ENCODE assay signal across 11 cellular contexts in the genomic region with DNA sequence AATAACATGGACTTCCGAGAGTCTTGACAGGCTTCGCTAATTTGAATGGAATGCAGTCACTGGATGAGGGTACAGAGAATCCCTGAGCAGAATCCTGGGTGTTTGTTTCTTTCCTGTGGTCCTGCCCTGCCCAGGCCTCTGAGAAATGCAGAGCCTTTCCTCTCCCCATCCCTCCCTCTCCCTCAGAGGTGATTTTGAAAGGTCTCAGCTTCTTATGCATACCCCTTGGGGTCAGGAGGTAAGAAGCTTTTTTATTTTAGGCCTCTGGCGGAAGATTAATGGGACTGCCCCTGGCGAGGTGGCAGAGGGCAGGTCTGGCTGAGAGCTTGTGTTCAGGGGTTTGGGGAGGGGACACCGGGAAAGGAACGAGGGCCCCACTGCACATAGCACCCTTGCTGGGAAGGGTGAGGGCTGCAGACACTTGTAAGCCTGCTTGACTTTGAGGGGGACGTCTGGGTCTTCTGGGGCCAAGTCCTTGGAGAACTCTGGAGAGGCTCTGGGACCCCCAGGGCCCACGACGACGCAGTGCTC.
DNase-seq lines count a peak whose midpoint lies in the region; ATAC-seq and TF ChIP-seq lines count a peak whose summit lies in the region.
"Had no signal": no experiment of that assay in that cellular context is flagged by ENCODE, and none has a peak within 500 bp of the region (broad histone marks: within the 10 kb centered on the region; RNA-seq: fewer than 3 reads in every experiment).

No MANE protein-coding gene starts in this region.

- peaks cover 0 to 10% of the 10 kb centered on the region in 2 experiments; a peak in 2 of 4 replicates for H3K79me1 ChIP-seq in IMR-90 (ENCODE audit: low read depth in 1 of 2, low read length in 2 of 2)
- H3K79me1 ChIP-seq in mesenchymal stem cell (replicated peaks; ENCODE audit: low read length, poor library complexity, severe bottlenecking): no peaks in the 10 kb centered on the region

- H3K9ac ChIP-seq in IMR-90 (ENCODE audit: low read depth, low read length): peak overlapping the region; percentile 86
- peak overlapping the region; percentile 71 for H3K9ac ChIP-seq in mesenchymal stem cell (ENCODE audit: low read length)

- H3K27me3 ChIP-seq in IMR-90 (ENCODE audit: control insufficient read depth, insufficient read depth, low read length): no peaks in the 10 kb centered on the region
- no peaks in the 10 kb centered on the region for H3K27me3 ChIP-seq in mesenchymal stem cell (ENCODE audit: control insufficient read depth in 1 of 2, insufficient read depth in 1 of 2, low read length in 2 of 2)
- H3K27me3 ChIP-seq in testis: no peaks in the 10 kb centered on the region

- H3K9me1 ChIP-seq in IMR-90 (ENCODE audit: insufficient read depth, low read length): peaks cover 31% of the 10 kb centered on the region

- no peak; the same call in 1 of the 2 replicates for TF ChIP-seq POLR2A in IMR-90 (IDR thresholded peaks at IDR 0.05; ENCODE audit: low read depth, low read length)
- TF ChIP-seq POLR2A in testis (IDR thresholded peaks at IDR 0.05): no peak

- H3K14ac ChIP-seq in IMR-90 (replicated peaks; ENCODE audit: low read depth, low read length): peak overlapping the region; percentile 99
- peak overlapping the region in 1 of 2 experiments; percentile 26 for H3K14ac ChIP-seq in mesenchymal stem cell (ENCODE audit: low read length in 2 of 2)

- H4K91ac ChIP-seq in IMR-90 (ENCODE audit: insufficient read depth, low read depth, low read length) (peak overlapping the region; percentile 98), mesenchymal stem cell (ENCODE audit: low read length) (peak overlapping the region; percentile 94)

- intact Hi-C loops in IMR-90 (cut with micrococcal nuclease) (loop anchor here (5.0 kb wide), 2 partner anchors 104 to 174 kb away; partner anchors contain the start of gene ERRFI1), testis (cut with DNase I; ENCODE audit: low total_unique reads) (no loop called here)

- BruUV-seq in IMR-90 (replicated peaks; lab: Mats Ljungman, UMichigan): no TSS peak

- TF ChIP-seq RAD21 in IMR-90 (IDR thresholded peaks at IDR 0.05; ENCODE audit: low read length): no peak

- peak overlapping the region; percentile 93; the same call in 2 of the 3 replicates for H2BK15ac ChIP-seq in IMR-90 (ENCODE audit: low read depth, low read length)
- H2BK15ac ChIP-seq in mesenchymal stem cell (ENCODE audit: low read depth, poor library complexity, severe bottlenecking): peak overlapping the region; percentile 85

- no peaks in the 10 kb centered on the region for H3K9me3 Mint-ChIP-seq in activated naive CD8-positive, alpha-beta T cell treated with anti-CD3 and anti-CD28 coated beads, Interleukin-2, amount 50 U/mL, for 24 hours
- H3K9me3 Mint-ChIP-seq: activated naive CD8-positive, alpha-beta T cell treated with anti-CD3 and anti-CD28 coated beads for 36 hours; stimulated activated naive CD8-positive, alpha-beta T cell treated with anti-CD3 and anti-CD28 coated beads, Interleukin-15, Interleukin-2, amounts not matched to agents 100 ng/mL and 50 ng/mL, for 24 hours had no signal

- H3K4me1 ChIP-seq in IMR-90 (ENCODE audit: control insufficient read depth, insufficient read depth, low read length): peaks cover 41% of the 10 kb centered on the region
- peaks cover 19% of the 10 kb centered on the region for H3K4me1 ChIP-seq in mesenchymal stem cell (ENCODE audit: control insufficient read depth, insufficient read depth, low read depth, low read length)
- peaks cover 15% of the 10 kb centered on the region for H3K4me1 ChIP-seq in testis

- H3K9me3 ChIP-seq in IMR-90 (ENCODE audit: control insufficient read depth, insufficient read depth, low read length) (no peaks in the 10 kb centered on the region), mesenchymal stem cell (ENCODE audit: control insufficient read depth, low read length) (no peaks in the 10 kb centered on the region), testis (no peaks in the 10 kb centered on the region)

- H3K4me2 ChIP-seq in IMR-90 (ENCODE audit: low read depth, low read length) (peak overlapping the region; percentile 57), mesenchymal stem cell (ENCODE audit: low read length, poor library complexity, severe bottlenecking) (no peak overlapping the region)

- peak overlapping the region; percentile 98 for H2BK20ac ChIP-seq in IMR-90 (ENCODE audit: low read depth, low read length)

- peak overlapping the region; percentile 97 for H3K27ac ChIP-seq in IMR-90 (ENCODE audit: insufficient read depth, low read length)
- peak overlapping the region; percentile 97 to 98 for H3K27ac ChIP-seq in coronary artery
- H3K27ac ChIP-seq in mesenchymal stem cell (ENCODE audit: low read length, poor library complexity, severe bottlenecking): no peak overlapping the region
- H3K27ac ChIP-seq in testis: peak overlapping the region; percentile 60 to 81

- DNase-seq in IMR-90 (peak; percentile 23), coronary artery (ENCODE audit: low spot score) (no peak), mesenchymal stem cell (no peak), testis (no peak), NCI-H146 treated with DMSO at 0.1 percent for 48 hours (lab: John Stamatoyannopoulos, UW; ENCODE audit: unreplicated experiment) (no peak), DMS153 (lab: John Stamatoyannopoulos, UW) (no peak)
- DNase-seq in activated naive CD8-positive, alpha-beta T cell treated with anti-CD3 and anti-CD28 coated beads, Interleukin-2, amount 50 U/mL, for 24 hours: no peak
- DNase-seq: activated naive CD8-positive, alpha-beta T cell treated with anti-CD3 and anti-CD28 coated beads for 36 hours had no signal

- POLR2A ChIA-PET in IMR-90 (lab: Charles Lee; ENCODE audit: unreplicated experiment): interaction anchor here (0.6 kb wide), 1 partner anchor 184 kb away, joined by 5 read pairs; no protein-coding TSS in a partner anchor

- no peak overlapping the region for H3K4me3 Mint-ChIP-seq in activated naive CD8-positive, alpha-beta T cell treated with anti-CD3 and anti-CD28 coated beads, Interleukin-2, amount 50 U/mL, for 24 hours
- H3K4me3 Mint-ChIP-seq: activated naive CD8-positive, alpha-beta T cell treated with anti-CD3 and anti-CD28 coated beads for 36 hours; stimulated activated naive CD8-positive, alpha-beta T cell treated with anti-CD3 and anti-CD28 coated beads, Interleukin-15, Interleukin-2, amounts not matched to agents 100 ng/mL and 50 ng/mL, for 24 hours had no signal

- peak overlapping the region; percentile 94 for H4K5ac ChIP-seq in IMR-90 (ENCODE audit: low read depth, low read length)

- H2BK120ac ChIP-seq in IMR-90 (ENCODE audit: low read depth, low read length) (peak overlapping the region; percentile 99), mesenchymal stem cell (ENCODE audit: low read depth, low read length) (peak overlapping the region; percentile 50)

- H2BK5ac ChIP-seq in IMR-90 (ENCODE audit: low read depth, low read length, poor library complexity, severe bottlenecking): peak overlapping the region; percentile 97
- H2BK5ac ChIP-seq in mesenchymal stem cell (ENCODE audit: low read depth, low read length, poor library complexity, severe bottlenecking): no peak overlapping the region

- H3K36me3 Mint-ChIP-seq in activated naive CD8-positive, alpha-beta T cell treated with anti-CD3 and anti-CD28 coated beads, Interleukin-2, amount 50 U/mL, for 24 hours (ENCODE audit: low read depth): no peaks in the 10 kb centered on the region
- H3K36me3 Mint-ChIP-seq: activated naive CD8-positive, alpha-beta T cell treated with anti-CD3 and anti-CD28 coated beads for 36 hours had no signal

- peak overlapping the region; percentile 100 for H3K4ac ChIP-seq in IMR-90 (ENCODE audit: low read depth, low read length)
- H3K4ac ChIP-seq in mesenchymal stem cell (ENCODE audit: low read depth in 1 of 2, low read length in 2 of 2): peak overlapping the region; percentile 1 to 77

- H3K18ac ChIP-seq in IMR-90 (ENCODE audit: low read depth, low read length) (peak overlapping the region; percentile 95), mesenchymal stem cell (ENCODE audit: low read depth in 1 of 2, low read length in 2 of 2) (peak overlapping the region; percentile 80 to 94)

- ATAC-seq in IMR-90 (ENCODE audit: low read depth) (no peak), HG02938 (IDR thresholded peaks at IDR 0.05; ENCODE audit: unreplicated experiment) (no peak)
- no peak for ATAC-seq in activated naive CD8-positive, alpha-beta T cell treated with anti-CD3 and anti-CD28 coated beads, Interleukin-2, amount 50 U/mL, for 24 hours
- ATAC-seq: activated CD4-positive, CD25-positive, alpha-beta regulatory T cell treated with anti-CD3 and anti-CD28 coated beads, Interleukin-2, amount 50 U/mL, for 24 hours had no signal

- no peak for TF ChIP-seq CTCF in IMR-90 (conservative IDR thresholded peaks at IDR 0.05; ENCODE audit: low read depth, low read length)
- TF ChIP-seq CTCF in coronary artery (IDR thresholded peaks at IDR 0.05): no peak
- TF ChIP-seq CTCF in testis (IDR thresholded peaks at IDR 0.05): no peak

- CTCF ChIA-PET in IMR-90 (lab: Yijun Ruan, JAX): no interaction called here

- H4K8ac ChIP-seq in IMR-90 (ENCODE audit: low read depth in 2 of 2, low read length in 2 of 2): peak overlapping the region; percentile 92 to 96
- H4K8ac ChIP-seq in mesenchymal stem cell (ENCODE audit: low read length): peak overlapping the region; percentile 85

- H4K20me1 ChIP-seq in IMR-90 (ENCODE audit: insufficient read depth, low read length): no peaks in the 10 kb centered on the region

- H3K36me3 ChIP-seq in IMR-90 (ENCODE audit: control insufficient read depth, insufficient read depth, low read length): no peaks in the 10 kb centered on the region
- H3K36me3 ChIP-seq in mesenchymal stem cell (ENCODE audit: control insufficient read depth in 1 of 2, insufficient read depth in 2 of 2, low read depth in 1 of 2, low read length in 2 of 2): no peaks in the 10 kb centered on the region
- no peaks in the 10 kb centered on the region for H3K36me3 ChIP-seq in testis (ENCODE audit: low read depth, missing control alignments)

- H2BK12ac ChIP-seq in mesenchymal stem cell (ENCODE audit: low read length in 2 of 2): peak overlapping the region; percentile 4 to 98

- H3K56ac ChIP-seq in IMR-90 (ENCODE audit: extremely low read depth, insufficient read depth, low read length): peak overlapping the region; percentile 93

- peak overlapping the region; percentile 78 for H2AFZ ChIP-seq in IMR-90 (replicated peaks; ENCODE audit: low read length, poor library complexity)
- H2AFZ ChIP-seq in mesenchymal stem cell (ENCODE audit: low read depth, low read length): no peak overlapping the region

- 57% methylated on average over 3 of the region's 10 CpGs; no CpG with 5 or more reads in 1 of the 2 experiments for WGBS in IMR-90 (ENCODE audit: extremely low coverage in 2 of 2, insufficient read length in 1 of 2), 2 experiments
- WGBS in mesenchymal stem cell: 59% methylated on average over 10 of the region's 10 CpGs
- WGBS in testis, 2 donors: 71 to 85% methylated on average over 10 of the region's 10 CpGs

- peaks cover 4% of the 10 kb centered on the region for H3K4me1 Mint-ChIP-seq in activated naive CD8-positive, alpha-beta T cell treated with anti-CD3 and anti-CD28 coated beads, Interleukin-2, amount 50 U/mL, for 24 hours

- no peaks in the 10 kb centered on the region for H3K27me3 Mint-ChIP-seq in activated naive CD8-positive, alpha-beta T cell treated with anti-CD3 and anti-CD28 coated beads, Interleukin-2, amount 50 U/mL, for 24 hours
- H3K27me3 Mint-ChIP-seq: stimulated activated naive CD8-positive, alpha-beta T cell treated with anti-CD3 and anti-CD28 coated beads, Interleukin-15, Interleukin-2, amounts not matched to agents 100 ng/mL and 50 ng/mL, for 24 hours had no signal

- no peak overlapping the region for H3K27ac Mint-ChIP-seq in activated naive CD8-positive, alpha-beta T cell treated with anti-CD3 and anti-CD28 coated beads, Interleukin-2, amount 50 U/mL, for 24 hours
- H3K27ac Mint-ChIP-seq: activated naive CD8-positive, alpha-beta T cell treated with anti-CD3 and anti-CD28 coated beads for 36 hours; stimulated activated naive CD8-positive, alpha-beta T cell treated with anti-CD3 and anti-CD28 coated beads, Interleukin-15, Interleukin-2, amounts not matched to agents 100 ng/mL and 50 ng/mL, for 24 hours had no signal

- peak overlapping the region; percentile 98 for H3K23ac ChIP-seq in IMR-90 (ENCODE audit: low read depth, low read length)
- H3K23ac ChIP-seq in mesenchymal stem cell (ENCODE audit: low read length in 2 of 2): no peak overlapping the region

- in situ Hi-C loops in IMR-90 (cut with MboI; ENCODE audit: low sequenced_read_pairs): no loop called here

- H3K4me3 ChIP-seq in IMR-90 (ENCODE audit: insufficient read depth, low read depth, low read length): no peak overlapping the region
- peak overlapping the region; percentile 28 for H3K4me3 ChIP-seq in coronary artery
- no peak overlapping the region for H3K4me3 ChIP-seq in mesenchymal stem cell (ENCODE audit: insufficient read depth in 1 of 2, low read depth in 1 of 2, low read length in 2 of 2)
- H3K4me3 ChIP-seq in testis: no peak overlapping the region

- H2AK9ac ChIP-seq in IMR-90 (replicated peaks; ENCODE audit: low read depth, low read length, poor library complexity): peak overlapping the region; percentile 84

- dilution Hi-C loops in IMR-90 (cut with HindIII; ENCODE audit: low sequenced_read_pairs, unreplicated experiment): no loop called here

- H2AK5ac ChIP-seq in IMR-90 (ENCODE audit: low read depth, low read length) (peak overlapping the region; percentile 98), mesenchymal stem cell (ENCODE audit: low read length, severe bottlenecking) (peak overlapping the region; percentile 0)
